Comparison of ENCODE assay signal across 9 cellular contexts in genomic region chr15:65423150-65423976, GRCh38. TPM values are rescaled to one million over a fixed set of nuclear protein-coding genes. Genes with fewer than 3 reads are reported as not detected.
DNase-seq lines count a peak whose midpoint lies in the region; ATAC-seq and TF ChIP-seq lines count a peak whose summit lies in the region.
"Had no signal": no experiment of that assay in that cellular context is flagged by ENCODE, and none has a peak within 500 bp of the region (broad histone marks: within the 10 kb centered on the region; RNA-seq: fewer than 3 reads in every experiment).

No MANE protein-coding gene starts in this region.

- H3K14ac ChIP-seq in trophoblast cell (ENCODE audit: low read length), result no peak overlapping the region

- H2AK5ac ChIP-seq in trophoblast cell (ENCODE audit: low read length), result no peak overlapping the region

- H3K36me3 ChIP-seq in Caco-2 (ENCODE audit: control insufficient read depth, insufficient read depth, low read length) (no peaks in the 10 kb centered on the region), Peyer's patch (no peaks in the 10 kb centered on the region), trophoblast cell (ENCODE audit: control insufficient read depth in 1 of 2, insufficient read depth in 2 of 2, low read length in 2 of 2) (no peaks in the 10 kb centered on the region)

- intact Hi-C loops in Caco-2 (cut with micrococcal nuclease; ENCODE audit: unreplicated experiment), result no loop called here

- BruUV-seq in Caco-2 (replicated peaks; lab: Mats Ljungman, UMichigan), result TSS peak; percentile 30

- H3K27me3 Mint-ChIP-seq in Caco-2 (ENCODE audit: insufficient read depth, unreplicated experiment) (no peaks in the 10 kb centered on the region), endothelial cell (ENCODE audit: unreplicated experiment) (peaks cover 22% of the 10 kb centered on the region)

- peak overlapping the region; percentile 22 for H4K8ac ChIP-seq in trophoblast cell (ENCODE audit: low read depth, low read length)

- H3K9me3 Mint-ChIP-seq in Caco-2 (ENCODE audit: unreplicated experiment) (no peaks in the 10 kb centered on the region), endothelial cell (ENCODE audit: unreplicated experiment) (no peaks in the 10 kb centered on the region)

- H3K4me3 Mint-ChIP-seq in Caco-2 (ENCODE audit: unreplicated experiment) (peak overlapping the region; percentile 85), endothelial cell (ENCODE audit: unreplicated experiment) (peak overlapping the region; percentile 96)

- peak overlapping the region; percentile 2 for H4K91ac ChIP-seq in trophoblast cell (ENCODE audit: low read depth, low read length)

- no peak for DNase-seq in Caco-2
- DNase-seq in Peyer's patch, result no peak
- no peak for DNase-seq in endothelial cell (ENCODE audit: low spot score)
- DNase-seq in trophoblast cell, result peak in 1 of 2 donors; percentile 15
- no peak for DNase-seq in foreskin keratinocyte
- DNase-seq in anterior cingulate cortex (lab: John Stamatoyannopoulos, UW), result no peak
- DNase-seq in stimulated activated CD4-positive, alpha-beta T cell treated with anti-CD3 and anti-CD28 coated beads, Interleukin-2, amount 100 ng/mL, for 24 hours, result no peak

- H3K4ac ChIP-seq in trophoblast cell (ENCODE audit: low read depth, low read length), result no peak overlapping the region

- peak overlapping the region; percentile 93 for H3K4me2 ChIP-seq in trophoblast cell (ENCODE audit: low read length)

- H3K79me1 ChIP-seq in trophoblast cell (ENCODE audit: low read length), result peaks cover 4% of the 10 kb centered on the region

- peak overlapping the region; percentile 9 for H4K12ac ChIP-seq in trophoblast cell (ENCODE audit: low read depth, low read length)

- POLR2A ChIA-PET in Caco-2 (lab: Charles Lee), result no interaction called here

- H2BK120ac ChIP-seq in trophoblast cell (ENCODE audit: insufficient read depth, low read length, poor library complexity), result no peak overlapping the region

- H3K27ac Mint-ChIP-seq in Caco-2 (ENCODE audit: unreplicated experiment) (peak overlapping the region; percentile 55), endothelial cell (ENCODE audit: unreplicated experiment) (peak overlapping the region; percentile 31)

- H3K27ac ChIP-seq in Peyer's patch (no peak overlapping the region), trophoblast cell (ENCODE audit: low read depth, low read length) (no peak overlapping the region), foreskin keratinocyte (no peak overlapping the region)

- H3K4me3 ChIP-seq in Caco-2 (ENCODE audit: low read depth, low read length) (peak overlapping the region; percentile 84), Peyer's patch (peak overlapping the region in 3 of 4 donors; percentile 30 to 52 (median 32)), trophoblast cell (ENCODE audit: low read depth, low read length) (peak overlapping the region; percentile 58)

- no peak overlapping the region for H3K23ac ChIP-seq in trophoblast cell (ENCODE audit: low read length)

- no peak overlapping the region for H2AFZ ChIP-seq in trophoblast cell (ENCODE audit: insufficient read depth, low read length, poor library complexity)

- no peaks in the 10 kb centered on the region for H3K27me3 ChIP-seq in Caco-2 (replicated peaks; ENCODE audit: control insufficient read depth, insufficient read depth, low read length)
- peaks cover 0 to 6% of the 10 kb centered on the region in 2 donors for H3K27me3 ChIP-seq in Peyer's patch
- peaks cover 14% of the 10 kb centered on the region for H3K27me3 ChIP-seq in trophoblast cell (ENCODE audit: insufficient read depth, low read length)
- H3K27me3 ChIP-seq in foreskin keratinocyte, result peaks cover 71% of the 10 kb centered on the region

- no peak for TF ChIP-seq POLR2A in Peyer's patch (IDR thresholded peaks at IDR 0.05)

- no peaks in the 10 kb centered on the region for H3K79me2 ChIP-seq in trophoblast cell (ENCODE audit: control insufficient read depth, insufficient read depth, low read length, poor library complexity)

- no peak overlapping the region for H2BK5ac ChIP-seq in trophoblast cell (ENCODE audit: low read depth, low read length, poor library complexity)

- H3K18ac ChIP-seq in trophoblast cell (ENCODE audit: low read length), result no peak overlapping the region

- H3K36me3 Mint-ChIP-seq in Caco-2 (ENCODE audit: insufficient read depth, unreplicated experiment) (no peaks in the 10 kb centered on the region), endothelial cell (ENCODE audit: low read depth, unreplicated experiment) (peaks cover 20% of the 10 kb centered on the region)

- no CpG with 5 or more reads among the region's 28 CpGs for WGBS in trophoblast cell (ENCODE audit: extremely low coverage, insufficient coverage, insufficient read length)

- ATAC-seq in foreskin keratinocyte, result no peak
- no peak for ATAC-seq in HG02840 (IDR thresholded peaks at IDR 0.05; ENCODE audit: low FRiP score, unreplicated experiment)

- CTCF ChIA-PET in Caco-2 (lab: Charles Lee), result no interaction called here

- H3K9me3 ChIP-seq in Caco-2, result no peaks in the 10 kb centered on the region
- H3K9me3 ChIP-seq in Peyer's patch, result no peaks in the 10 kb centered on the region
- H3K9me3 ChIP-seq in trophoblast cell (ENCODE audit: insufficient read depth, low read depth, low read length), result no peaks in the 10 kb centered on the region

- no peak overlapping the region for H3K9ac ChIP-seq in trophoblast cell (ENCODE audit: low read length)

- peaks cover 19% of the 10 kb centered on the region for H3K4me1 ChIP-seq in Caco-2
- H3K4me1 ChIP-seq in Peyer's patch, result peaks cover 0 to 18% (median 13%) of the 10 kb centered on the region in 4 donors
- H3K4me1 ChIP-seq in trophoblast cell (ENCODE audit: control insufficient read depth in 1 of 2, insufficient read depth in 2 of 2, low read length in 2 of 2), result peaks cover 16 to 20% of the 10 kb centered on the region in 2 experiments
- no peaks in the 10 kb centered on the region for H3K4me1 ChIP-seq in foreskin keratinocyte

- H3K4me1 Mint-ChIP-seq in Caco-2 (ENCODE audit: low read depth, unreplicated experiment) (peaks cover 19% of the 10 kb centered on the region), endothelial cell (ENCODE audit: unreplicated experiment) (peaks cover 36% of the 10 kb centered on the region)

- H2BK12ac ChIP-seq in trophoblast cell (ENCODE audit: low read length), result no peak overlapping the region

- TF ChIP-seq CTCF in Caco-2 (IDR thresholded peaks at IDR 0.05; ENCODE audit: insufficient read depth in 1 of 2, low read depth in 1 of 2, low read length in 1 of 2, severe bottlenecking in 1 of 2, unreplicated experiment in 1 of 2) (no peak), Peyer's patch (IDR thresholded peaks at IDR 0.05) (no peak), endothelial cell (IDR thresholded peaks at IDR 0.05; ENCODE audit: unreplicated experiment) (no peak), foreskin keratinocyte (conservative IDR thresholded peaks at IDR 0.05) (no peak)

RNA-seq across cellular contexts. Expression of gene IGDCC4, which starts 0.6 kb away (rescaled TPM):
- total RNA-seq in Caco-2 (2022), result 3.7 and 4.5 TPM in 2 replicates
- total RNA-seq in Peyer's patch, result 1 to 10 TPM in 2 of 4 donors, under 1 TPM in 1, not detected in 1; 0.40 to 3.3 (median 1.0) TPM
- 4.2 TPM for total RNA-seq in endothelial cell (ENCODE audit: unreplicated experiment)
- polyA plus RNA-seq in trophoblast cell (2013), result 2.7 and 2.9 TPM in 2 replicates
- total RNA-seq in foreskin keratinocyte, result 0.10 and 0.11 TPM in 2 replicates
- 0.07 and 0.09 TPM in 2 replicates for polyA plus RNA-seq in foreskin keratinocyte

RNA-seq across cellular contexts. Expression of gene IGDCC3, which starts 45.6 kb away (rescaled TPM):
- total RNA-seq in Caco-2 (2022), result 43.5 and 51.2 TPM in 2 replicates
- total RNA-seq in Peyer's patch, result not detected
- 538 TPM for total RNA-seq in endothelial cell (ENCODE audit: unreplicated experiment)
- polyA plus RNA-seq in trophoblast cell (2013), result 144 and 157 TPM in 2 replicates
- not detected in 2 replicates for total RNA-seq in foreskin keratinocyte
- polyA plus RNA-seq in foreskin keratinocyte, result not detected in 2 replicates
- total RNA-seq: lung microvascular endothelial cell had no signal

Comparison
In these comparisons a context has a peak if more than half of its experiments do, and no peak if none do; other contexts are left out.
1. H3K4me3 ChIP-seq: peak in every context shown above with its lines; median percentile 84 in Caco-2; 58 in trophoblast cell; 32 in Peyer's patch.
2. RNA of gene IGDCC3, which starts 45.6 kb away (total RNA-seq): 538 TPM in endothelial cell (single experiment) and 43.5 to 51.2 TPM in Caco-2; not detected in Peyer's patch and not detected in foreskin keratinocyte; every median in the first group is over 10 times any median in the second.